In the genomic region with DNA sequence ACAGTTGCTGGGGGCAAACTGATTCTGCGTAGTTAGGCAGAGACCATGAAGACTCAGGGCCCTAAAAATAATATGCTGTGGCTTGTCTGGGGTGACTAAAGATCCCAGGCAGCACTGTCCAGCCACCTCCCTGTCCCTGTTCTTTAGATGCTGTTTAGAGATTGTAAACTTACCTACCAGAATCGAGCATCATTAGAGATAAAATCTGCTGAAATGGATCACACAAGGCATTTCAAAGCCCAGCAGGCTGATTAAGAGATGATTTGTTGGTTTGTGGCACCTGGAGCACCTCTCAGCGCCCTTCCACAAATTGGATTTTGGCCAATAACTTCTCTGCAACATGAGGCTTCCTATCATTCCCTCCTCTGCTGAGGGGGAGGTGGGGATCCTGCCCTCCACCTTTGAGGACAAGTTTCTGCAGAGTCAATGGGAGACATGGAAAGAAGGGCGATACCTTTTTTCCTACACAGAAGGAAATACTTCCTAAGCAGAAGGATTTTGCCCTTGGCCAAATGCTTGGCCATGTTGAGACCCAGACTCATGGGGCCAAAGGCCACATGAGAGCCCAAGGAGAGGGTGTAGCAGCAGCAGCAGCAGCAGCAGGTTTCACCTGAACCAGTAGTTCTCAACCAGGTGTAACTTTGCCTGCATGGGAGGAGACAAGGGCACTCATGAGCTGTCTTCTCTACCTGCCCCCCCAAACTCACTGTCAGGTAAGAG, we compare ENCODE assay signal across 20 cellular contexts. TPM values are rescaled to one million over a fixed set of nuclear protein-coding genes. Genes with fewer than 3 reads are reported as not detected.
A peak's percentile ranks its signal among the peaks of the same experiment; 100 is the strongest.
DNase-seq lines count a peak whose midpoint lies in the region; FAIRE-seq and TF ChIP-seq lines count a peak whose summit lies in the region.
"Had no signal": no experiment of that assay in that cellular context is flagged by ENCODE, and none has a peak within 500 bp of the region (broad histone marks: within the 10 kb centered on the region; RNA-seq: fewer than 3 reads in every experiment).

No MANE protein-coding gene starts in this region.

- H3K4me3 ChIP-seq in keratinocyte (ENCODE audit: control insufficient read depth in 2 of 3, extremely low read depth in 1 of 3, insufficient read depth in 2 of 3, low read depth in 1 of 3, low read length in 3 of 3) (no peak overlapping the region), breast epithelium (no peak overlapping the region)
- H3K4me3 ChIP-seq: SJCRH30 had no signal

- TF ChIP-seq CTCF in keratinocyte (optimal IDR thresholded peaks at IDR 0.05 in 1 of 3, IDR thresholded peaks at IDR 0.05 in 1 of 3, conservative IDR thresholded peaks at IDR 0.05 in 1 of 3; ENCODE audit: extremely low read depth in 1 of 3, insufficient read depth in 2 of 3, low read length in 3 of 3): no peak
- no peak for TF ChIP-seq CTCF in breast epithelium (IDR thresholded peaks at IDR 0.05)

- intact Hi-C loops in breast epithelium (cut with DNase I; ENCODE audit: low total_unique reads): no loop called here

- TF ChIP-seq POLR2A in breast epithelium (IDR thresholded peaks at IDR 0.05): no peak

- H3K27ac ChIP-seq in keratinocyte (ENCODE audit: control insufficient read depth, insufficient read depth, low read length) (no peak overlapping the region), breast epithelium (no peak overlapping the region)
- H3K27ac ChIP-seq: SJCRH30 had no signal

- peak; percentile 40 for DNase-seq in NCI-H1092 (lab: John Stamatoyannopoulos, UW)
- peak; percentile 24 for DNase-seq in NCI-H128 (lab: John Stamatoyannopoulos, UW; ENCODE audit: unreplicated experiment)
- DNase-seq in NCI-H69 (lab: John Stamatoyannopoulos, UW): peak; percentile 32
- no peak for DNase-seq in keratinocyte (ENCODE audit: low read depth, low spot score)
- DNase-seq in NK-92 (lab: John Stamatoyannopoulos, UW; ENCODE audit: unreplicated experiment): no peak
- no peak for DNase-seq in breast epithelium (ENCODE audit: low spot score in 2 of 2)
- DNase-seq in NCI-H1048 (lab: John Stamatoyannopoulos, UW): no peak
- no peak for DNase-seq in stimulated activated CD4-positive, alpha-beta T cell treated with anti-CD3 and anti-CD28 coated beads, Interleukin-1b, Interleukin-23, amount 100 ng/mL, for 48 hours
- DNase-seq: ACHN, GDM1, H9, KG1, NCI-H1694, NCI-H510A, NCI-H774, SJCRH30 had no signal

- no peaks in the 10 kb centered on the region for H3K9me1 ChIP-seq in keratinocyte (ENCODE audit: control insufficient read depth, extremely low read depth, insufficient read depth, low read length)

- H3K4me1 ChIP-seq in keratinocyte (ENCODE audit: control insufficient read depth, extremely low read depth, insufficient read depth, low read length) (no peaks in the 10 kb centered on the region), breast epithelium (no peaks in the 10 kb centered on the region)

- no peaks in the 10 kb centered on the region for H3K9me3 ChIP-seq in keratinocyte (ENCODE audit: control insufficient read depth, low read depth, low read length)
- H3K9me3 ChIP-seq in breast epithelium: no peaks in the 10 kb centered on the region
- H3K9me3 ChIP-seq: SJCRH30 had no signal

- H3K27me3 ChIP-seq in keratinocyte (ENCODE audit: control insufficient read depth, extremely low read depth, insufficient read depth, low read length) (peaks cover 80% of the 10 kb centered on the region), breast epithelium (peaks cover 0 to 45% of the 10 kb centered on the region in 2 donors)

- no peak overlapping the region for H2AFZ ChIP-seq in keratinocyte (ENCODE audit: control insufficient read depth, low read length)

- no peaks in the 10 kb centered on the region for H3K79me2 ChIP-seq in keratinocyte (ENCODE audit: control insufficient read depth, insufficient read depth, low read length)

- no peak overlapping the region for H3K9ac ChIP-seq in keratinocyte (ENCODE audit: control insufficient read depth, extremely low read depth, insufficient read depth, low read length)

- no peaks in the 10 kb centered on the region for H4K20me1 ChIP-seq in keratinocyte (ENCODE audit: control insufficient read depth, extremely low read depth, insufficient read depth, low read length)

- dilution Hi-C loops in keratinocyte (cut with MboI; ENCODE audit: extremely low pct_ligation_motif_present, low sequenced_read_pairs): no loop called here

- H3K36me3 ChIP-seq in keratinocyte (ENCODE audit: control insufficient read depth in 2 of 2, extremely low read depth in 1 of 2, insufficient read depth in 2 of 2, low read length in 2 of 2) (no peaks in the 10 kb centered on the region), breast epithelium (no peaks in the 10 kb centered on the region)
- H3K36me3 ChIP-seq: SJCRH30 had no signal

- H3K4me2 ChIP-seq in keratinocyte (ENCODE audit: control insufficient read depth, extremely low read depth, insufficient read depth, low read depth, low read length): no peak overlapping the region

- peak; percentile 20 for FAIRE-seq in keratinocyte (lab: Jason Lieb, UNC)

RNA-seq across cellular contexts. Expression of gene SEMA5B, which starts 37.5 kb away (rescaled TPM):
- polyA plus RNA-seq in keratinocyte: 0.03 to 0.28 TPM (median 0.04 TPM) in 3 replicates
- polyA plus RNA-seq in keratinocyte (2011; ENCODE audit: low read depth): 2.8 TPM
- 0.05 and 0.10 TPM in 2 replicates for polyA plus RNA-seq in keratinocyte (2011; cell fraction: cytosol; rRNA removed)
- 0.50 and 0.75 TPM in 2 replicates for polyA plus RNA-seq in keratinocyte (2011; cell fraction: nucleus; rRNA removed)
- polyA plus RNA-seq in keratinocyte (2012; ENCODE audit: low replicate concordance): 0.15 and 4.9 TPM in 2 replicates
- polyA minus RNA-seq in keratinocyte: 0.06 to 0.10 TPM in 2 of 3 replicates, not detected in the other
- polyA minus RNA-seq in keratinocyte (2011; cell fraction: cytosol; rRNA and poly(A)+ RNA removed): not detected
- 0.21 and 0.85 TPM in 2 replicates for polyA minus RNA-seq in keratinocyte (2011; cell fraction: nucleus; rRNA and poly(A)+ RNA removed)
- total RNA-seq in breast epithelium: under 1 TPM; 0.15 to 0.33 (median 0.32) TPM
- total RNA-seq: Daoy; HT-29; T-helper 2 cell treated with Interferon-gamma antibody and Interleukin-4, amounts not matched to agents 100 ng/mL and 5 ng/mL, for 36 hours had no signal
- polyA plus RNA-seq: CD14-positive monocyte had no signal

Comparison
In these comparisons a context has a peak if more than half of its experiments do, and no peak if none do; other contexts are left out.
1. DNase-seq: peak in NCI-H1092 (single experiment), NCI-H128 (single experiment) and NCI-H69 (single experiment); none in keratinocyte (single experiment), NK-92 (single experiment), breast epithelium (0 of 2), NCI-H1048 (single experiment) and stimulated activated CD4-positive, alpha-beta T cell treated with anti-CD3 and anti-CD28 coated beads, Interleukin-1b, Interleukin-23, amount 100 ng/mL, for 48 hours (single experiment).